ENCODE assay signal across 1 cellular context in genomic region chr17:14336418-14336817, GRCh38.
TF ChIP-seq lines count a peak whose summit lies in the region.

No MANE protein-coding gene starts in this region.

TF ChIP-seq in H1, 55 proteins besides CTCF, POLR2A, EP300 and RAD21:
- no peak for TF ChIP-seq SP1 (IDR thresholded peaks at IDR 0.05; ENCODE audit: low read depth, low read length)
- TF ChIP-seq ATF2 (IDR thresholded peaks at IDR 0.05; ENCODE audit: low read length) = no peak
- TF ChIP-seq RNF2 (IDR thresholded peaks at IDR 0.05; ENCODE audit: borderline replicate concordance, low read depth, low read length, missing control alignments, poor library complexity, severe bottlenecking) = no peak
- no peak for TF ChIP-seq POLR2AphosphoS5 (IDR thresholded peaks at IDR 0.05; ENCODE audit: low read depth, low read length)
- no peak for TF ChIP-seq JUND (IDR thresholded peaks at IDR 0.05; ENCODE audit: low read length)
- no peak for TF ChIP-seq TAF7 (optimal IDR thresholded peaks at IDR 0.05; ENCODE audit: borderline replicate concordance, low read depth, low read length)
- TF ChIP-seq SP2 (IDR thresholded peaks at IDR 0.05; ENCODE audit: low read length) = no peak
- TF ChIP-seq YY1 (IDR thresholded peaks at IDR 0.05; ENCODE audit: low read depth, low read length) = no peak
- no peak for TF ChIP-seq GTF2F1 (IDR thresholded peaks at IDR 0.05; ENCODE audit: borderline replicate concordance, low read depth, low read length)
- TF ChIP-seq JUN (IDR thresholded peaks at IDR 0.05; ENCODE audit: low read depth, low read length) = no peak
